12 cellular contexts compared by ENCODE assay signal in genomic region chr10:88926484-88927249, GRCh38. TPM values are rescaled to one million over a fixed set of nuclear protein-coding genes. Genes with fewer than 3 reads are reported as not detected.
DNase-seq lines count a peak whose midpoint lies in the region; ATAC-seq, FAIRE-seq and TF ChIP-seq lines count a peak whose summit lies in the region.
"Had no signal": no experiment of that assay in that cellular context is flagged by ENCODE, and none has a peak within 500 bp of the region (broad histone marks: within the 10 kb centered on the region; RNA-seq: fewer than 3 reads in every experiment).

No MANE protein-coding gene starts in this region.

- ATAC-seq in HG03039 (IDR thresholded peaks at IDR 0.05; ENCODE audit: unreplicated experiment) (no peak), GM19467 (IDR thresholded peaks at IDR 0.05; ENCODE audit: unreplicated experiment) (no peak)

- no peaks in the 10 kb centered on the region for H3K27me3 ChIP-seq in astrocyte (ENCODE audit: insufficient read depth, low read length)

- no peaks in the 10 kb centered on the region for H3K9me3 ChIP-seq in astrocyte (ENCODE audit: insufficient read depth, low read depth, low read length)
- H3K9me3 ChIP-seq: thoracic aorta had no signal

- H3K27ac ChIP-seq in astrocyte (ENCODE audit: low read depth, low read length) (no peak overlapping the region), temporal lobe (ENCODE audit: low read depth, low read length) (peak overlapping the region; percentile 46)
- H3K27ac ChIP-seq: thoracic aorta had no signal

- no peaks in the 10 kb centered on the region for H3K36me3 Mint-ChIP-seq in astrocyte (ENCODE audit: low read depth, unreplicated experiment)

- no peak overlapping the region for H3K4me3 Mint-ChIP-seq in astrocyte (ENCODE audit: unreplicated experiment)
- H3K4me3 Mint-ChIP-seq: dendritic cell treated with granulocyte-macrophage colony-stimulating factor and Interleukin-4, amounts not matched to agents 40 ng/mL and 50 ng/mL, for 4 days had no signal

- H3K79me2 ChIP-seq in astrocyte (ENCODE audit: insufficient read depth, low read length), result no peaks in the 10 kb centered on the region

- no peak overlapping the region for H3K9ac ChIP-seq in astrocyte (ENCODE audit: low read length)

- FAIRE-seq in astrocyte (lab: Jason Lieb, UNC), result peak; percentile 73
- FAIRE-seq: A204.1 had no signal

- no peaks in the 10 kb centered on the region for H4K20me1 ChIP-seq in astrocyte (ENCODE audit: insufficient read depth, low read length)

- no peaks in the 10 kb centered on the region for H3K27me3 Mint-ChIP-seq in astrocyte (ENCODE audit: low read depth, unreplicated experiment)
- H3K27me3 Mint-ChIP-seq: dendritic cell treated with granulocyte-macrophage colony-stimulating factor and Interleukin-4, amounts not matched to agents 40 ng/mL and 50 ng/mL, for 4 days had no signal

- H3K27ac Mint-ChIP-seq in astrocyte (ENCODE audit: unreplicated experiment), result no peak overlapping the region
- H3K27ac Mint-ChIP-seq: dendritic cell treated with granulocyte-macrophage colony-stimulating factor and Interleukin-4, amounts not matched to agents 40 ng/mL and 50 ng/mL, for 4 days had no signal

- peak overlapping the region; percentile 1 for H3K4me2 ChIP-seq in astrocyte (ENCODE audit: low read length)

- H3K9me3 Mint-ChIP-seq in astrocyte (ENCODE audit: unreplicated experiment), result peaks cover 2% of the 10 kb centered on the region

- no peak overlapping the region for H2AFZ ChIP-seq in astrocyte (ENCODE audit: low read depth, low read length)

- H3K4me1 ChIP-seq in astrocyte (ENCODE audit: insufficient read depth, low read length), result no peaks in the 10 kb centered on the region

- no peaks in the 10 kb centered on the region for H3K36me3 ChIP-seq in astrocyte (ENCODE audit: insufficient read depth, low read length)
- H3K36me3 ChIP-seq: thoracic aorta had no signal

- no peak overlapping the region for H3K4me3 ChIP-seq in astrocyte (ENCODE audit: insufficient read depth, low read depth, low read length)
- H3K4me3 ChIP-seq: thoracic aorta had no signal

- TF ChIP-seq CTCF in astrocyte (IDR thresholded peaks at IDR 0.05; ENCODE audit: insufficient read depth, low read depth, low read length), result no peak

- DNase-seq in DMS153 (lab: John Stamatoyannopoulos, UW) (peak; percentile 48), DMS153 treated with DMSO at 0.1 percent for 48 hours (lab: John Stamatoyannopoulos, UW; ENCODE audit: unreplicated experiment) (no peak), astrocyte (ENCODE audit: low read depth) (peak; percentile 86), left kidney (ENCODE audit: low read depth, low spot score) (peak; percentile 39), iPS-NIHi11 (ENCODE audit: low spot score) (no peak)
- DNase-seq: nucleus accumbens had no signal

- H3K4me1 Mint-ChIP-seq in astrocyte (ENCODE audit: low read depth, unreplicated experiment), result peaks cover 7% of the 10 kb centered on the region

RNA-seq across cellular contexts. Expression of gene ACTA2, which starts 25.9 kb away (rescaled TPM):
- total RNA-seq in astrocyte (320 and 345 TPM in 2 replicates), temporal lobe (20.7 TPM)

RNA-seq across cellular contexts. Expression of gene STAMBPL1, which starts 46.6 kb away (rescaled TPM):
- total RNA-seq in astrocyte (1.4 and 1.5 TPM in 2 replicates), temporal lobe (6.6 TPM)

Comparison
In these comparisons a context has a peak if more than half of its experiments do, and no peak if none do; other contexts are left out.
1. DNase-seq: peak in DMS153 (single experiment), astrocyte (single experiment) and left kidney (single experiment); none in DMS153 treated with DMSO at 0.1 percent for 48 hours (single experiment) and iPS-NIHi11 (single experiment).
2. RNA of gene ACTA2, which starts 25.9 kb away (total RNA-seq): 320 to 345 TPM in astrocyte; 20.7 TPM in temporal lobe (single experiment); every median in the first group is over 10 times any median in the second.